8 cellular contexts compared by ENCODE assay signal in genomic region chr9:4402501-4402900, GRCh38.
"Had no signal": no experiment of that assay in that cellular context is flagged by ENCODE, and none has a peak within 500 bp of the region (broad histone marks: within the 10 kb centered on the region; RNA-seq: fewer than 3 reads in every experiment).

No MANE protein-coding gene starts in this region.

- H3K4me3 ChIP-seq: K562 had no signal

- ATAC-seq: K562 had no signal

- H3K27ac Mint-ChIP-seq: IgD-negative memory B cell had no signal

- H3K9ac ChIP-seq: KMS-11 had no signal

- H3K4me1 Mint-ChIP-seq: IgD-negative memory B cell had no signal

- FAIRE-seq: HTR-8/SVneo, K562 had no signal

- DNase-seq: IMR-90, KBM-7, KG1 had no signal

- H3K27ac ChIP-seq: HL-60, KMS-11 had no signal

- H3K4me2 ChIP-seq: KMS-11 had no signal
